In genomic region chr2:160388464-160389263, GRCh38 we compare ENCODE assay signal across 7 cellular contexts.
DNase-seq lines count a peak whose midpoint lies in the region; ATAC-seq and TF ChIP-seq lines count a peak whose summit lies in the region.

No MANE protein-coding gene starts in this region.

- DNase-seq in T-helper 9 cell (peak; percentile 15), pons (ENCODE audit: low spot score) (peak; percentile 56), NCI-H526 treated with DMSO at 0.1 percent for 48 hours (lab: John Stamatoyannopoulos, UW) (no peak), GM10266 (ENCODE audit: extremely low spot score) (no peak), AG08396 (ENCODE audit: low spot score) (no peak)

- peaks cover 5 to 6% of the 10 kb centered on the region in 2 donors for H3K4me1 ChIP-seq in esophagus (ENCODE audit: control insufficient read depth in 2 of 2, insufficient read depth in 2 of 2, low read length in 1 of 2)

- peak; percentile 66 for ATAC-seq in HG02973 (IDR thresholded peaks at IDR 0.05; ENCODE audit: unreplicated experiment)

- WGBS in esophagus, 2 donors = 61 to 65% methylated on average over 12 of the region's 12 CpGs

- peak overlapping the region; percentile 80 to 87 for H3K27ac ChIP-seq in esophagus (ENCODE audit: low read depth in 2 of 2, low read length in 1 of 2)

- no peaks in the 10 kb centered on the region for H3K27me3 ChIP-seq in esophagus (ENCODE audit: control insufficient read depth in 1 of 2, insufficient read depth in 2 of 2, low read length in 2 of 2)

- no peak for TF ChIP-seq CTCF in GM10266 (IDR thresholded peaks at IDR 0.05; ENCODE audit: control insufficient read depth, insufficient read depth, low read depth, missing control alignments)

- peak overlapping the region in 1 of 2 donors; percentile 3 for H3K4me3 ChIP-seq in esophagus (ENCODE audit: low read depth in 1 of 2, low read length in 2 of 2)

- no peaks in the 10 kb centered on the region for H3K36me3 ChIP-seq in esophagus (ENCODE audit: control insufficient read depth in 2 of 2, insufficient read depth in 2 of 2, low read length in 1 of 2)

- no peaks in the 10 kb centered on the region for H3K9me3 ChIP-seq in esophagus (ENCODE audit: control insufficient read depth in 2 of 2, insufficient read depth in 1 of 2, low read depth in 1 of 2, low read length in 1 of 2)

Comparison
In these comparisons a context has a peak if more than half of its experiments do, and no peak if none do; other contexts are left out.
1. DNase-seq: peak in T-helper 9 cell (single experiment) and pons (single experiment); none in NCI-H526 treated with DMSO at 0.1 percent for 48 hours (single experiment), GM10266 (single experiment) and AG08396 (single experiment).